Comparison of ENCODE assay signal across 27 cellular contexts in the genomic region with DNA sequence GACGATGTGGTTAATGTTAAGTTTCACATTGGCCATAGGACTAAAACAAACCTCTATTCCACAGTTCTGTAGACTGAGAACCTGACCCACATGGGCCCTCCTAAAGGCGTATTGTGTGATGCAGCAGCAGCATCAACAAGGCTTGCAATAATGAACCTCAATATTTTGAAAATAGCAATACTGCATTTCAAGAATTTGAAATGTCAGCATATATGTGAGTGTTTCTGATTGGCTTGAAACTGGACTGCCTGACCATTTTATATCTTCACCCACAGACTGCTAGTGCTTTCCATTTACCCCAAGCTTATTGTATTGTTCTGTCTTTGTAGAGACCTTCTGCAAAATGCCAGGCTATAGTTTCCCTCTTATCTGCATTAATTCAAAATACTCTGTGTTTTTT.
"Had no signal": no experiment of that assay in that cellular context is flagged by ENCODE, and none has a peak within 500 bp of the region (broad histone marks: within the 10 kb centered on the region; RNA-seq: fewer than 3 reads in every experiment).

No MANE protein-coding gene starts in this region.

- H3K4me1 ChIP-seq: stomach, suprapubic skin, testis, thyroid gland, tibial artery, tibial nerve, transverse colon, upper lobe of left lung, upper lobe of right lung, uterus had no signal

- H3K27ac ChIP-seq: stomach, suprapubic skin, testis, thoracic aorta, thyroid gland, tibial artery, tibial nerve, transverse colon, upper lobe of left lung, upper lobe of right lung, uterus, vagina had no signal

- ATAC-seq: stimulated activated effector memory CD8-positive, alpha-beta T cell treated with anti-CD3 and anti-CD28 coated beads, Interleukin-12 subunit alpha, Interleukin-12 subunit beta, amount 100 ng/mL, for 72 hours; stimulated activated memory B cell treated with anti-CD40 and anti-IgM and Interleukin-4, amounts not matched to agents 10 μg/mL and 1 μg/mL and 100 μg/mL, for 72 hours; stimulated activated naive B cell treated with anti-CD40 and anti-IgM and Interleukin-4, amounts not matched to agents 10 μg/mL and 1 μg/mL and 100 μg/mL, for 72 hours; stimulated activated naive CD8-positive, alpha-beta T cell treated with anti-CD3 and anti-CD28 coated beads, Interleukin-15, amount 100 ng/mL, for 72 hours; stimulated activated naive CD8-positive, alpha-beta T cell treated with anti-CD3 and anti-CD28 coated beads, Interleukin-15, Interleukin-2, amounts not matched to agents 100 U/mL and 50 U/mL, for 24 hours; upper lobe of right lung had no signal

- H3K36me3 ChIP-seq: stomach, suprapubic skin, thoracic aorta, thyroid gland, tibial artery, tibial nerve, transverse colon, upper lobe of left lung, upper lobe of right lung, uterus, vagina had no signal

- H3K9me3 ChIP-seq: stomach, suprapubic skin, testis, thoracic aorta, thyroid gland, tibial artery, tibial nerve, transverse colon, upper lobe of left lung, upper lobe of right lung, uterus, vagina had no signal

- FAIRE-seq: urothelium cell line had no signal

- H3K27me3 ChIP-seq: stomach, suprapubic skin, testis, thyroid gland, tibial nerve, transverse colon, upper lobe of left lung, upper lobe of right lung, uterus, vagina had no signal

- DNase-seq: stimulated activated CD4-positive, alpha-beta T cell treated with anti-CD3 and anti-CD28 coated beads, Interleukin-2, amount 100 ng/mL, for 48 hours; stimulated activated CD4-positive, alpha-beta T cell treated with anti-CD3 and anti-CD28 coated beads, Interleukin-4, amount 100 ng/mL, for 1 hour; stimulated activated CD4-positive, alpha-beta T cell treated with anti-CD3 and anti-CD28 coated beads, Interleukin-4, amount 100 ng/mL, for 24 hours; stimulated activated CD4-positive, alpha-beta T cell treated with anti-CD3 and anti-CD28 coated beads, Interleukin-4, amount 100 ng/mL, for 4 hours; stimulated activated CD8-positive, alpha-beta memory T cell treated with anti-CD3 and anti-CD28 coated beads, Interleukin-4, amount 100 ng/mL, for 48 hours; stimulated activated naive B cell treated with anti-CD40 and anti-IgM and Interleukin-4, amounts not matched to agents 10 μg/mL and 1 μg/mL and 100 μg/mL, for 72 hours; stimulated activated naive CD4-positive, alpha-beta T cell; stimulated activated naive CD4-positive, alpha-beta T cell treated with Interleukin-2 at 50 U/mL for 16 hours; stimulated activated naive CD8-positive, alpha-beta T cell treated with anti-CD3 and anti-CD28 coated beads, Interleukin-15, amount 100 ng/mL, for 72 hours; stimulated activated naive CD8-positive, alpha-beta T cell treated with anti-CD3 and anti-CD28 coated beads, Interleukin-15, Interleukin-2, amounts not matched to agents 100 U/mL and 50 U/mL, for 24 hours; stomach; substantia nigra; testis; thyroid gland; tibial artery; transverse colon; trophoblast cell; upper lobe of left lung; upper lobe of right lung; uterus had no signal

- H3K4me3 ChIP-seq: stomach, suprapubic skin, testis, thoracic aorta, thyroid gland, tibial artery, tibial nerve, transverse colon, upper lobe of left lung, upper lobe of right lung, uterus, vagina had no signal
